ENCODE assay signal across 18 cellular contexts in genomic region chr3:143978263-143978631, GRCh38. TPM values are rescaled to one million over a fixed set of nuclear protein-coding genes. Genes with fewer than 3 reads are reported as not detected.
DNase-seq lines count a peak whose midpoint lies in the region; ATAC-seq and TF ChIP-seq lines count a peak whose summit lies in the region.
"Had no signal": no experiment of that assay in that cellular context is flagged by ENCODE, and none has a peak within 500 bp of the region (broad histone marks: within the 10 kb centered on the region; RNA-seq: fewer than 3 reads in every experiment).

No MANE protein-coding gene starts in this region.

- H3F3A ChIP-seq in SU-DHL-6 (ENCODE audit: insufficient read depth) = peaks cover 6% of the 10 kb centered on the region; the same call in 1 of the 2 replicates

- H3K9me3 ChIP-seq in SU-DHL-6 (ENCODE audit: insufficient read depth, low read length) = no peaks in the 10 kb centered on the region
- no peaks in the 10 kb centered on the region for H3K9me3 ChIP-seq in gastroesophageal sphincter
- H3K9me3 ChIP-seq: A549, SK-N-SH had no signal

- no peaks in the 10 kb centered on the region for H3K27me3 Mint-ChIP-seq in T-helper 2 cell treated with Interferon-gamma antibody and Interleukin-4, amounts not matched to agents 5 μg/mL and 100 μg/mL, for 36 hours (ENCODE audit: low read depth)

- H3K4me3 ChIP-seq in SU-DHL-6 (ENCODE audit: insufficient read depth, low read length, poor library complexity, severe bottlenecking) = no peak overlapping the region
- H3K4me3 ChIP-seq in gastroesophageal sphincter = no peak overlapping the region
- H3K4me3 ChIP-seq: A549, skin epidermis had no signal

- 71 to 83% methylated on average over 1 of the region's 1 CpG for WGBS in gastroesophageal sphincter (ENCODE audit: low coverage in 1 of 2), 2 donors

- peak overlapping the region; percentile 17 for H3K4me3 Mint-ChIP-seq in T-helper 2 cell treated with Interferon-gamma antibody and Interleukin-4, amounts not matched to agents 5 μg/mL and 100 μg/mL, for 36 hours
- H3K4me3 Mint-ChIP-seq: activated T-helper 1 cell treated with anti-CD3 and anti-CD28 coated beads, Interleukin-12 subunit alpha, Interleukin-12 subunit beta, Interleukin-2, Interleukin-4 antibody, amounts not matched to agents 30 ng/mL and 10 ng/mL and 1 ng/mL, durations not matched to agents 14 hours and 24 hours and 36 hours had no signal

- no peak for DNase-seq in T-helper 2 cell treated with Interferon-gamma antibody and Interleukin-4, amounts not matched to agents 5 μg/mL and 100 μg/mL, for 36 hours (ENCODE audit: low spot score)
- no peak for DNase-seq in T-helper 2 cell
- no peak for DNase-seq in substantia nigra (lab: John Stamatoyannopoulos, UW)
- DNase-seq in NCI-H510A (lab: John Stamatoyannopoulos, UW) = no peak
- DNase-seq in activated CD8-positive, alpha-beta memory T cell treated with anti-CD3 and anti-CD28 coated beads, Interleukin-2, amount 50 U/mL, for 48 hours = no peak
- DNase-seq: anterior cingulate cortex; effector memory CD4-positive, alpha-beta T cell; kidney; NCI-H2081 treated with DMSO at 0.1 percent for 48 hours; nephron progenitor cell; NK-92 treated with Interleukin-12 subunit alpha and Interleukin-12 subunit beta, amount 100 ng/mL, for 24 hours; SK-N-SH had no signal

- peaks cover 0 to 67% (median 8%) of the 10 kb centered on the region in 3 donors for H3K4me1 ChIP-seq in gastroesophageal sphincter

- no peaks in the 10 kb centered on the region for H3K36me3 ChIP-seq in SU-DHL-6 (ENCODE audit: low read length)
- H3K36me3 ChIP-seq in gastroesophageal sphincter = no peaks in the 10 kb centered on the region

- H3K79me2 ChIP-seq in SU-DHL-6 (ENCODE audit: insufficient read depth, low read length) = peaks cover 99% of the 10 kb centered on the region

- no peaks in the 10 kb centered on the region for H3K9me2 ChIP-seq in SU-DHL-6 (replicated peaks; ENCODE audit: insufficient read depth, low read length)
- H3K9me2 ChIP-seq: SK-N-SH had no signal

- ATAC-seq in gastroesophageal sphincter = no peak
- ATAC-seq in HG03097 (IDR thresholded peaks at IDR 0.05; ENCODE audit: low FRiP score, unreplicated experiment) = no peak
- ATAC-seq: A549 had no signal

- H3K27ac Mint-ChIP-seq in T-helper 2 cell treated with Interferon-gamma antibody and Interleukin-4, amounts not matched to agents 5 μg/mL and 100 μg/mL, for 36 hours = no peak overlapping the region
- H3K27ac Mint-ChIP-seq: activated T-helper 1 cell treated with anti-CD3 and anti-CD28 coated beads, Interleukin-12 subunit alpha, Interleukin-12 subunit beta, Interleukin-2, Interleukin-4 antibody, amounts not matched to agents 30 ng/mL and 10 ng/mL and 1 ng/mL, durations not matched to agents 14 hours and 24 hours and 36 hours; nephron progenitor cell had no signal

- TF ChIP-seq POLR2A in gastroesophageal sphincter (IDR thresholded peaks at IDR 0.05) = no peak

- no peak overlapping the region for H3K9ac ChIP-seq in SU-DHL-6 (ENCODE audit: low read length)
- H3K9ac ChIP-seq: SK-N-SH had no signal

- TF ChIP-seq CTCF in SU-DHL-6 (IDR thresholded peaks at IDR 0.05; ENCODE audit: insufficient read depth, low read length, poor library complexity, severe bottlenecking) (no peak), gastroesophageal sphincter (IDR thresholded peaks at IDR 0.05) (no peak)

- peaks cover 9% of the 10 kb centered on the region for H3K9me3 Mint-ChIP-seq in T-helper 2 cell treated with Interferon-gamma antibody and Interleukin-4, amounts not matched to agents 5 μg/mL and 100 μg/mL, for 36 hours

- H3K36me3 Mint-ChIP-seq in T-helper 2 cell treated with Interferon-gamma antibody and Interleukin-4, amounts not matched to agents 5 μg/mL and 100 μg/mL, for 36 hours (ENCODE audit: low read depth) = peaks cover 17% of the 10 kb centered on the region

- no peak for TF ChIP-seq EP300 in gastroesophageal sphincter (IDR thresholded peaks at IDR 0.05)

- no peaks in the 10 kb centered on the region for H3K27me3 ChIP-seq in SU-DHL-6 (ENCODE audit: low read length)
- H3K27me3 ChIP-seq in gastroesophageal sphincter = no peaks in the 10 kb centered on the region

- peak overlapping the region; percentile 98 for H3K4me2 ChIP-seq in SU-DHL-6 (ENCODE audit: low read depth, low read length, poor library complexity, severe bottlenecking)
- H3K4me2 ChIP-seq: A549, SK-N-SH had no signal

- H4K20me1 ChIP-seq in SU-DHL-6 (ENCODE audit: low read depth, low read length) = peaks cover 72% of the 10 kb centered on the region

- H3K4me1 Mint-ChIP-seq in T-helper 2 cell treated with Interferon-gamma antibody and Interleukin-4, amounts not matched to agents 5 μg/mL and 100 μg/mL, for 36 hours (ENCODE audit: low read depth) = peaks cover 33% of the 10 kb centered on the region

- H2AFZ ChIP-seq in SU-DHL-6 (ENCODE audit: low read depth, low read length, severe bottlenecking) = no peak overlapping the region

- H3K27ac ChIP-seq in SU-DHL-6 (ENCODE audit: low read depth, low read length) = no peak overlapping the region
- peak overlapping the region in 3 of 4 donors; percentile 60 to 98 (median 65) for H3K27ac ChIP-seq in gastroesophageal sphincter
- peak overlapping the region; percentile 74 for H3K27ac ChIP-seq in substantia nigra (ENCODE audit: low read depth, low read length, poor library complexity, severe bottlenecking)
- H3K27ac ChIP-seq: A549 had no signal

RNA-seq across cellular contexts. Expression of gene DIPK2A, which starts 6.6 kb away (rescaled TPM):
- total RNA-seq in gastroesophageal sphincter = 10 to 100 TPM; 27.2 to 56.7 (median 44.2) TPM
